In genomic region chr5:172904312-172904642, GRCh38 we compare ENCODE assay signal across 11 cellular contexts. TPM values are rescaled to one million over a fixed set of nuclear protein-coding genes. Genes with fewer than 3 reads are reported as not detected.
DNase-seq lines count a peak whose midpoint lies in the region; ATAC-seq and TF ChIP-seq lines count a peak whose summit lies in the region.
"Had no signal": no experiment of that assay in that cellular context is flagged by ENCODE, and none has a peak within 500 bp of the region (broad histone marks: within the 10 kb centered on the region; RNA-seq: fewer than 3 reads in every experiment).

No MANE protein-coding gene starts in this region.

- ATAC-seq in HG02763 (IDR thresholded peaks at IDR 0.05; ENCODE audit: unreplicated experiment) = no peak

- H3K9me3 Mint-ChIP-seq in activated naive CD8-positive, alpha-beta T cell treated with anti-CD3 and anti-CD28 coated beads for 36 hours = no peaks in the 10 kb centered on the region

- H3K4me3 ChIP-seq in BLaER1 = no peak overlapping the region
- H3K4me3 ChIP-seq in adrenal gland = no peak overlapping the region
- H3K4me3 ChIP-seq in left ventricle myocardium inferior = no peak overlapping the region
- H3K4me3 ChIP-seq in sigmoid colon = no peak overlapping the region
- H3K4me3 ChIP-seq in H7 (ENCODE audit: insufficient read depth, low read depth, low read length) = no peak overlapping the region

- no peak for TF ChIP-seq EP300 in sigmoid colon (IDR thresholded peaks at IDR 0.05)

- H4K20me1 ChIP-seq in BLaER1 = peaks cover 96% of the 10 kb centered on the region

- DNase-seq in adrenal gland (no peak), left ventricle myocardium inferior (no peak), sigmoid colon (no peak), H7 (no peak), NCI-H2227 treated with DMSO at 0.1 percent for 48 hours (lab: John Stamatoyannopoulos, UW) (no peak)
- no peak for DNase-seq in activated naive CD8-positive, alpha-beta T cell treated with anti-CD3 and anti-CD28 coated beads for 36 hours
- DNase-seq: activated CD4-positive, CD25-positive, alpha-beta regulatory T cell; NCI-H1436 treated with DMSO at 0.1 percent for 48 hours; stimulated activated CD4-positive, alpha-beta T cell treated with anti-CD3 and anti-CD28 coated beads, Interleukin-15, amount 100 ng/mL, for 24 hours had no signal

- no peaks in the 10 kb centered on the region for H3K27me3 ChIP-seq in BLaER1
- no peaks in the 10 kb centered on the region for H3K27me3 ChIP-seq in adrenal gland
- no peaks in the 10 kb centered on the region for H3K27me3 ChIP-seq in left ventricle myocardium inferior (ENCODE audit: low read depth)
- H3K27me3 ChIP-seq in sigmoid colon = no peaks in the 10 kb centered on the region
- no peaks in the 10 kb centered on the region for H3K27me3 ChIP-seq in H7 (ENCODE audit: control insufficient read depth, insufficient read depth, low read length)

- H3K27ac ChIP-seq in BLaER1 (peak overlapping the region; percentile 55; the same call in 1 of the 2 replicates), adrenal gland (peak overlapping the region; percentile 91 to 97 (median 94)), left ventricle myocardium inferior (replicated peaks) (peak overlapping the region; percentile 92), sigmoid colon (peak overlapping the region; percentile 87 to 96 (median 90))

- H3K4me1 Mint-ChIP-seq in activated naive CD8-positive, alpha-beta T cell treated with anti-CD3 and anti-CD28 coated beads for 36 hours = peaks cover 6% of the 10 kb centered on the region

- H3K9ac ChIP-seq in BLaER1 = no peak overlapping the region

- H3K4me2 ChIP-seq in BLaER1 = no peak overlapping the region

- no peaks in the 10 kb centered on the region for H3K27me3 Mint-ChIP-seq in activated naive CD8-positive, alpha-beta T cell treated with anti-CD3 and anti-CD28 coated beads for 36 hours

- whole genome bisulfite sequencing in adrenal gland, 4 donors = 60 to 78% (median 65%) methylated on average over 4 of the region's 4 CpGs
- 41 to 70% methylated on average over 4 of the region's 4 CpGs for WGBS in sigmoid colon, 2 donors

- no peak overlapping the region for H3K4me3 Mint-ChIP-seq in activated naive CD8-positive, alpha-beta T cell treated with anti-CD3 and anti-CD28 coated beads for 36 hours

- H3K4me1 ChIP-seq in BLaER1 (peaks cover 53% of the 10 kb centered on the region), adrenal gland (replicated peaks in 1 of 2) (peaks cover 42 to 55% of the 10 kb centered on the region in 2 donors), left ventricle myocardium inferior (peaks cover 77% of the 10 kb centered on the region), sigmoid colon (peaks cover 0 to 75% (median 74%) of the 10 kb centered on the region in 4 donors)

- TF ChIP-seq CTCF in adrenal gland (IDR thresholded peaks at IDR 0.05) (no peak), left ventricle myocardium inferior (IDR thresholded peaks at IDR 0.05; ENCODE audit: borderline replicate concordance) (no peak), sigmoid colon (IDR thresholded peaks at IDR 0.05) (no peak)

- peaks cover 97% of the 10 kb centered on the region for H3K36me3 ChIP-seq in BLaER1
- peaks cover 0 to 18% of the 10 kb centered on the region in 2 donors for H3K36me3 ChIP-seq in adrenal gland (replicated peaks in 1 of 2)
- H3K36me3 ChIP-seq in left ventricle myocardium inferior = peaks cover 7% of the 10 kb centered on the region
- H3K36me3 ChIP-seq in sigmoid colon = peaks cover 0 to 4% (median 0%) of the 10 kb centered on the region in 4 donors
- H3K36me3 ChIP-seq in H7 (replicated peaks; ENCODE audit: control insufficient read depth, insufficient read depth, low read length) = peaks cover 6% of the 10 kb centered on the region

- TF ChIP-seq POLR2A in adrenal gland (IDR thresholded peaks at IDR 0.05) (no peak), sigmoid colon (IDR thresholded peaks at IDR 0.05) (no peak)

- no peak overlapping the region for H3K27ac Mint-ChIP-seq in activated naive CD8-positive, alpha-beta T cell treated with anti-CD3 and anti-CD28 coated beads for 36 hours

- H3K9me3 ChIP-seq in BLaER1 = no peaks in the 10 kb centered on the region
- H3K9me3 ChIP-seq in adrenal gland (replicated peaks in 1 of 3) = no peaks in the 10 kb centered on the region
- no peaks in the 10 kb centered on the region for H3K9me3 ChIP-seq in left ventricle myocardium inferior (replicated peaks)
- H3K9me3 ChIP-seq in sigmoid colon = no peaks in the 10 kb centered on the region

- H3K36me3 Mint-ChIP-seq in activated naive CD8-positive, alpha-beta T cell treated with anti-CD3 and anti-CD28 coated beads for 36 hours = no peaks in the 10 kb centered on the region

- intact Hi-C loops in adrenal gland (cut with DNase I) (loop anchor here in 1 of 2 donors (10.0 kb wide), 1 partner anchor 129 kb away; the partner anchor contains the start of gene DUSP1), left ventricle myocardium inferior (cut with micrococcal nuclease) (loop anchor here (10.0 kb wide), 1 partner anchor 49 kb away; no protein-coding TSS in a partner anchor), sigmoid colon (cut with DNase I) (loop anchor here (2.0 to 10.0 kb wide), 2 partner anchors 35 to 349 kb away; no protein-coding TSS in a partner anchor)

RNA-seq across cellular contexts. Expression of gene RPL26L1, which starts 54.9 kb away (rescaled TPM):
- 10 to 100 TPM; 11.9 to 58.8 (median 41.6) TPM for total RNA-seq in adrenal gland
- polyA plus RNA-seq in adrenal gland = 10 to 100 TPM; 28.5 to 94.8 (median 54.4) TPM
- total RNA-seq in left ventricle myocardium inferior = 27.2 TPM
- total RNA-seq in sigmoid colon = 10 to 100 TPM; 11.6 to 30.9 (median 25.4) TPM
- 10 to 100 TPM; 31.2 to 70.9 (median 41.8) TPM for polyA plus RNA-seq in sigmoid colon
- 100 to 1,000 TPM in 1 of 2 experiments, 10 to 100 TPM in 1; 96.4 to 101 TPM for total RNA-seq in activated naive CD8-positive, alpha-beta T cell treated with anti-CD3 and anti-CD28 coated beads for 36 hours
- 42.7 and 45.9 TPM in 2 replicates for total RNA-seq in H7 (2014; rRNA removed; shearing (Covaris generic))
